Comparison of ENCODE assay signal across 1 cellular context in the genomic region with DNA sequence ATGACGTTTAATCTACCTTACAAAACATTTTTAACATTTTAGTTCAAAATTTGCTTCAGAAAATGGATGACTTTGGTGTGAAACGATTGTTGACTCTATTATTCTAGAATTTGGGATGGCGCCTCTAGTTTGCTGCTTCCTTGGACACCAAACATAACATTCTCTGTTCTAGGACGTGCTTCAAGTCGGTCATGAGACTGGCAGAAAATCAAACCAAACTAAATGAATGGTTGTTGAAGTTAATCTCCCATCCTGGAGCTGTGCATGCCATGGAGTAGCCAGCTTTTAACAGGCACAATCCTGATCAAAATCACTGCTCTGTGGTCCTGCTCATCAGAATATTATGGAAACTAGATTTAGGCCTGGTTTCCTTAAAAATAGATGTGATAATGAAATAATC.
TF ChIP-seq lines count a peak whose summit lies in the region.

No MANE protein-coding gene starts in this region.

TF ChIP-seq in HCT116, 20 proteins besides CTCF, POLR2A, EP300 and RAD21 (continued from another document):
- TF ChIP-seq, protein P1, sequence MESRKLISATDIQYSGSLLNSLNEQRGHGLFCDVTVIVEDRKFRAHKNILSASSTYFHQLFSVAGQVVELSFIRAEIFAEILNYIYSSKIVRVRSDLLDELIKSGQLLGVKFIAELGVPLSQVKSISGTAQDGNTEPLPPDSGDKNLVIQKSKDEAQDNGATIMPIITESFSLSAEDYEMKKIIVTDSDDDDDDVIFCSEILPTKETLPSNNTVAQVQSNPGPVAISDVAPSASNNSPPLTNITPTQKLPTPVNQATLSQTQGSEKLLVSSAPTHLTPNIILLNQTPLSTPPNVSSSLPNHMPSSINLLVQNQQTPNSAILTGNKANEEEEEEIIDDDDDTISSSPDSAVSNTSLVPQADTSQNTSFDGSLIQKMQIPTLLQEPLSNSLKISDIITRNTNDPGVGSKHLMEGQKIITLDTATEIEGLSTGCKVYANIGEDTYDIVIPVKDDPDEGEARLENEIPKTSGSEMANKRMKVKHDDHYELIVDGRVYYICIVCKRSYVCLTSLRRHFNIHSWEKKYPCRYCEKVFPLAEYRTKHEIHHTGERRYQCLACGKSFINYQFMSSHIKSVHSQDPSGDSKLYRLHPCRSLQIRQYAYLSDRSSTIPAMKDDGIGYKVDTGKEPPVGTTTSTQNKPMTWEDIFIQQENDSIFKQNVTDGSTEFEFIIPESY (IDR thresholded peaks at IDR 0.05; ENCODE audit: extremely low read depth, insufficient replicate concordance, low read length), result no peak
- TF ChIP-seq POLR2AphosphoS5 (IDR thresholded peaks at IDR 0.05; ENCODE audit: low read depth, low read length), result no peak
- TF ChIP-seq ELF1 (IDR thresholded peaks at IDR 0.05; ENCODE audit: borderline replicate concordance, low read depth), result no peak
- TF ChIP-seq YY1 (IDR thresholded peaks at IDR 0.05; ENCODE audit: extremely low read depth, insufficient replicate concordance, low read depth, low read length), result no peak
- TF ChIP-seq SIN3A (IDR thresholded peaks at IDR 0.05; ENCODE audit: low read depth), result no peak
- TF ChIP-seq, protein P2, sequence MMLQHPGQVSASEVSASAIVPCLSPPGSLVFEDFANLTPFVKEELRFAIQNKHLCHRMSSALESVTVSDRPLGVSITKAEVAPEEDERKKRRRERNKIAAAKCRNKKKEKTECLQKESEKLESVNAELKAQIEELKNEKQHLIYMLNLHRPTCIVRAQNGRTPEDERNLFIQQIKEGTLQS (IDR thresholded peaks at IDR 0.05), result no peak
- TF ChIP-seq CBX3 (IDR thresholded peaks at IDR 0.05; ENCODE audit: low read depth), result no peak
- TF ChIP-seq, protein P3, sequence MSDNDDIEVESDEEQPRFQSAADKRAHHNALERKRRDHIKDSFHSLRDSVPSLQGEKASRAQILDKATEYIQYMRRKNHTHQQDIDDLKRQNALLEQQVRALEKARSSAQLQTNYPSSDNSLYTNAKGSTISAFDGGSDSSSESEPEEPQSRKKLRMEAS (IDR thresholded peaks at IDR 0.05), result no peak
- no peak for TF ChIP-seq SP1 (IDR thresholded peaks at IDR 0.05; ENCODE audit: low read depth)
- TF ChIP-seq EGR1 (IDR thresholded peaks at IDR 0.05; ENCODE audit: low read depth), result no peak
- TF ChIP-seq CEBPB (IDR thresholded peaks at IDR 0.05; ENCODE audit: low read depth), result no peak
